11 cellular contexts compared by ENCODE assay signal in the genomic region with DNA sequence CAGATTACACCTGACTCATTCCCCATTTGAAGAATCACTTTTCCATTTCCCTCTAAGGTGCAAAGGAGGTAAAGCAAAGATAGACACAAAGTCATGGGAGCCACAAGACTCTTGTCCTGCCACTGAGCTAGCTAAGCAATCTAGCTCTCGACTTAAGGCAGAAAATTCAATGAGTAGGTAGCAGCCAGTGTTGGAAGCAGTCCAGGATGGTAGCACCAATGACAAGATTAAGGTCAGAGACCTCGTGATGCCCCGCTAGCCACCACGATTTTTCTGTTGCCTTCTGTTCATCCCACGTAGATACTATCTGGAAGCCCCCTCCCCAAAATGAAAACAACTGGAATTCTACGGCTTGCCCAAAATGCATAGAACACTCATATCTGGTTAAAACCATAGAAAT. TPM values are rescaled to one million over a fixed set of nuclear protein-coding genes. Genes with fewer than 3 reads are reported as not detected.
A peak's percentile ranks its signal among the peaks of the same experiment; 100 is the strongest.
DNase-seq lines count a peak whose midpoint lies in the region; ATAC-seq and TF ChIP-seq lines count a peak whose summit lies in the region.
"Had no signal": no experiment of that assay in that cellular context is flagged by ENCODE, and none has a peak within 500 bp of the region (broad histone marks: within the 10 kb centered on the region; RNA-seq: fewer than 3 reads in every experiment).

No MANE protein-coding gene starts in this region.

- H3K27me3 ChIP-seq in iPS-20b (ENCODE audit: insufficient read depth, low read length) (peaks cover 10% of the 10 kb centered on the region; the same call in 1 of the 2 replicates), thoracic aorta (replicated peaks; ENCODE audit: insufficient read depth) (no peaks in the 10 kb centered on the region)

- TF ChIP-seq CTCF in thoracic aorta (IDR thresholded peaks at IDR 0.05), result no peak

- H3K9me3 Mint-ChIP-seq in activated CD4-positive, alpha-beta memory T cell treated with anti-CD3 and anti-CD28 coated beads, Interleukin-2, amount 10 ng/mL, durations not matched to agents 7 days and 5 days, result no peaks in the 10 kb centered on the region
- H3K9me3 Mint-ChIP-seq: CD14-positive monocyte had no signal

- H3K36me3 ChIP-seq in iPS-20b (ENCODE audit: insufficient read depth, low read depth, low read length) (peaks cover 17% of the 10 kb centered on the region), thoracic aorta (peaks cover 9% of the 10 kb centered on the region)

- H3K4me3 ChIP-seq in iPS-20b (ENCODE audit: low read length), result peak overlapping the region; percentile 94; the same call in 1 of the 2 replicates
- peak overlapping the region; percentile 84 for H3K4me3 ChIP-seq in thoracic aorta

- CTCF ChIA-PET in activated CD4-positive, alpha-beta memory T cell treated with anti-CD3 and anti-CD28 coated beads, Interleukin-2, amount 10 ng/mL, durations not matched to agents 7 days and 5 days (lab: Charles Lee), result interaction anchor here (0.8 to 2.3 kb wide), 7 partner anchors 8 to 133 kb away, joined by 3 to 9 read pairs (median 4); no protein-coding TSS in a partner anchor

- H3K27ac ChIP-seq in iPS-20b (ENCODE audit: low read length) (no peak overlapping the region), thoracic aorta (no peak overlapping the region)

- H3K4me1 ChIP-seq in iPS-20b (ENCODE audit: insufficient read depth, low read length) (peaks cover 7% of the 10 kb centered on the region; the same call in 1 of the 2 replicates), thoracic aorta (ENCODE audit: control insufficient read depth in 1 of 2, low read depth in 2 of 2) (peaks cover 15 to 23% of the 10 kb centered on the region in 2 donors)

- peaks cover 49% of the 10 kb centered on the region for H3K36me3 Mint-ChIP-seq in activated CD4-positive, alpha-beta memory T cell treated with anti-CD3 and anti-CD28 coated beads, Interleukin-2, amount 10 ng/mL, durations not matched to agents 7 days and 5 days (ENCODE audit: low read depth)

- H3K27ac Mint-ChIP-seq in activated CD4-positive, alpha-beta memory T cell treated with anti-CD3 and anti-CD28 coated beads, Interleukin-2, amount 10 ng/mL, durations not matched to agents 7 days and 5 days, result peak overlapping the region; percentile 88

- H3K27me3 Mint-ChIP-seq in activated CD4-positive, alpha-beta memory T cell treated with anti-CD3 and anti-CD28 coated beads, Interleukin-2, amount 10 ng/mL, durations not matched to agents 7 days and 5 days, result peaks cover 3% of the 10 kb centered on the region

- H3K4me1 Mint-ChIP-seq in activated CD4-positive, alpha-beta memory T cell treated with anti-CD3 and anti-CD28 coated beads, Interleukin-2, amount 10 ng/mL, durations not matched to agents 7 days and 5 days, result peaks cover 65% of the 10 kb centered on the region

- no peaks in the 10 kb centered on the region for H3K9me3 ChIP-seq in iPS-20b (ENCODE audit: insufficient read depth, low read depth, low read length)
- H3K9me3 ChIP-seq in thoracic aorta, result no peaks in the 10 kb centered on the region

- ATAC-seq in thoracic aorta (ENCODE audit: insufficient number of reproducible peaks, low FRiP score, low read depth), result no peak
- no peak for ATAC-seq in HG02610 (IDR thresholded peaks at IDR 0.05; ENCODE audit: unreplicated experiment)

- H3K9ac ChIP-seq in iPS-20b (ENCODE audit: low read depth, low read length), result no peak overlapping the region

- H3K4me3 Mint-ChIP-seq in activated CD4-positive, alpha-beta memory T cell treated with anti-CD3 and anti-CD28 coated beads, Interleukin-2, amount 10 ng/mL, durations not matched to agents 7 days and 5 days, result peak overlapping the region; percentile 89

- POLR2A ChIA-PET in activated CD4-positive, alpha-beta memory T cell treated with anti-CD3 and anti-CD28 coated beads, Interleukin-2, amount 10 ng/mL, durations not matched to agents 7 days and 5 days (lab: Charles Lee), result interaction anchor here (1.4 to 6.4 kb wide), 8 partner anchors 17 to 95 kb away, joined by 6 to 298 read pairs (median 45); a partner anchor contains a TSS

- DNase-seq in activated effector memory CD4-positive, alpha-beta T cell treated with anti-CD3 and anti-CD28 coated beads, Interleukin-2, amount 50 U/mL, for 16 hours, result peak; percentile 64
- DNase-seq in activated effector memory CD4-positive, alpha-beta T cell treated with Interleukin-2 at 50 U/mL for 16 hours, result no peak
- no peak for DNase-seq in activated CD4-positive, alpha-beta memory T cell treated with anti-CD3 and anti-CD28 coated beads, Interleukin-2, amount 10 ng/mL, durations not matched to agents 7 days and 5 days
- DNase-seq in thoracic aorta (ENCODE audit: low spot score) (no peak), DMS153 (lab: John Stamatoyannopoulos, UW) (no peak), germinal center (ENCODE audit: low spot score) (no peak)
- DNase-seq: activated CD4-positive, alpha-beta T cell treated with anti-CD3 and anti-CD28 coated beads for 4 hours; NCI-H2107 had no signal

RNA-seq across cellular contexts. Expression of a gene that starts 1.4 kb away (rescaled TPM):
- total RNA-seq in activated CD4-positive, alpha-beta memory T cell treated with anti-CD3 and anti-CD28 coated beads, Interleukin-2, amount 10 ng/mL, durations not matched to agents 7 days and 5 days, result 10 to 100 TPM; 45.1 to 50.9 TPM
- total RNA-seq in thoracic aorta, result 10 to 100 TPM; 24.4 to 29.9 TPM

RNA-seq across cellular contexts. Expression of a gene that starts 17.2 kb away (rescaled TPM):
- 10 to 100 TPM; 45.0 to 49.0 TPM for total RNA-seq in activated CD4-positive, alpha-beta memory T cell treated with anti-CD3 and anti-CD28 coated beads, Interleukin-2, amount 10 ng/mL, durations not matched to agents 7 days and 5 days
- 10 to 100 TPM; 23.7 to 37.5 TPM for total RNA-seq in thoracic aorta

RNA-seq across cellular contexts. Expression of a gene that starts 24.0 kb away (rescaled TPM):
- 100 to 1,000 TPM; 204 to 208 TPM for total RNA-seq in activated CD4-positive, alpha-beta memory T cell treated with anti-CD3 and anti-CD28 coated beads, Interleukin-2, amount 10 ng/mL, durations not matched to agents 7 days and 5 days
- total RNA-seq in thoracic aorta, result 10 to 100 TPM; 40.6 to 51.7 TPM

RNA-seq across cellular contexts. Expression of a gene that starts 24.3 kb away (rescaled TPM):
- total RNA-seq in activated CD4-positive, alpha-beta memory T cell treated with anti-CD3 and anti-CD28 coated beads, Interleukin-2, amount 10 ng/mL, durations not matched to agents 7 days and 5 days, result 10 to 100 TPM; 39.9 to 43.4 TPM
- 1 to 10 TPM; 1.6 to 4.7 TPM for total RNA-seq in thoracic aorta

RNA-seq across cellular contexts. Expression of a gene that starts 24.8 kb away (rescaled TPM):
- total RNA-seq in activated CD4-positive, alpha-beta memory T cell treated with anti-CD3 and anti-CD28 coated beads, Interleukin-2, amount 10 ng/mL, durations not matched to agents 7 days and 5 days, result 100 to 1,000 TPM; 153 to 156 TPM
- 10 to 100 TPM; 19.9 to 26.7 TPM for total RNA-seq in thoracic aorta
